In the genomic region with DNA sequence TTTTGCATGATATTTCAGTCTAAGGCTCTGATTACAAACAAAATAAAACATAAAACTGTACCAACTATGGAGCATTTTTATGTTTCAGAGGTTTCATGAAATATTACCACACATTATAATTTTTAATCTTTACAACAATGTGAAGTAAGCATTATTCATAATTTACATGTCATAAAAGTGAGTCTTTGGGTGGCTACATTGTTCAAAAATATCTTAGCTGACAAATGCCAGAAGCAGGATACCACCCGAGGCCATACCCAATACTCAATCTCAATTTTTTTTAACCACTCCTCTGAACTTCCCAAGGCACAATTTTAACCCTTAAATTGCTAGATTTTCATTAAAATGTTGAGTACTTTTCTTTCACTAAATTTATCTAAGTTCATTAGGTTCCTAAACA, we compare ENCODE assay signal across 37 cellular contexts.
"Had no signal": no experiment of that assay in that cellular context is flagged by ENCODE, and none has a peak within 500 bp of the region (broad histone marks: within the 10 kb centered on the region; RNA-seq: fewer than 3 reads in every experiment).

No MANE protein-coding gene starts in this region.

- H3K4me3 Mint-ChIP-seq: activated naive CD4-positive, alpha-beta T cell treated with anti-CD3 and anti-CD28 coated beads for 36 hours; activated naive CD4-positive, alpha-beta T cell treated with anti-CD3 and anti-CD28 coated beads, Interleukin-2, amount 10 ng/mL, durations not matched to agents 7 days and 5 days; activated naive CD4-positive, alpha-beta T cell treated with anti-CD3 and anti-CD28 coated beads, Interleukin-2, amount 50 U/mL, for 24 hours; activated naive CD8-positive, alpha-beta T cell; activated naive CD8-positive, alpha-beta T cell treated with anti-CD3 and anti-CD28 coated beads for 36 hours; activated naive CD8-positive, alpha-beta T cell treated with anti-CD3 and anti-CD28 coated beads, Interleukin-2, amount 10 ng/mL, durations not matched to agents 7 days and 5 days; activated naive CD8-positive, alpha-beta T cell treated with anti-CD3 and anti-CD28 coated beads, Interleukin-2, amount 50 U/mL, for 24 hours; activated T-cell treated with anti-CD3 and anti-CD28 coated beads, Interleukin-2, amount 50 U/mL, for 24 hours; activated T-cell treated with anti-CD3 and anti-CD28 coated beads, Interleukin-2, amount 50 U/mL, for 4 hours; activated T-cell treated with anti-CD3 and anti-CD28 coated beads, Interleukin-2, amount 50 U/mL, for 72 hours; activated T-helper 1 cell treated with anti-CD3 and anti-CD28 coated beads, Interleukin-12 subunit alpha, Interleukin-12 subunit beta, Interleukin-2, Interleukin-4 antibody, amounts not matched to agents 30 ng/mL and 10 ng/mL and 1 ng/mL, durations not matched to agents 14 hours and 24 hours and 36 hours; activated T-helper 17 cell treated with anti-CD3 and anti-CD28 coated beads, Interleukin-2, amount 50 U/mL, for 72 hours; brain; central memory CD8-positive, alpha-beta T cell had no signal

- H3K27ac Mint-ChIP-seq: activated naive CD4-positive, alpha-beta T cell treated with anti-CD3 and anti-CD28 coated beads for 36 hours; activated naive CD4-positive, alpha-beta T cell treated with anti-CD3 and anti-CD28 coated beads, Interleukin-2, amount 10 ng/mL, durations not matched to agents 7 days and 5 days; activated naive CD4-positive, alpha-beta T cell treated with anti-CD3 and anti-CD28 coated beads, Interleukin-2, amount 50 U/mL, for 24 hours; activated naive CD4-positive, alpha-beta T cell treated with anti-CD3 and anti-CD28 coated beads, Interleukin-2, amount 50 U/mL, for 72 hours; activated naive CD8-positive, alpha-beta T cell; activated naive CD8-positive, alpha-beta T cell treated with anti-CD3 and anti-CD28 coated beads for 36 hours; activated naive CD8-positive, alpha-beta T cell treated with anti-CD3 and anti-CD28 coated beads, Interleukin-2, amount 10 ng/mL, durations not matched to agents 7 days and 5 days; activated naive CD8-positive, alpha-beta T cell treated with anti-CD3 and anti-CD28 coated beads, Interleukin-2, amount 50 U/mL, for 24 hours; activated T-cell treated with anti-CD3 and anti-CD28 coated beads, Interleukin-2, amount 50 U/mL, for 24 hours; activated T-cell treated with anti-CD3 and anti-CD28 coated beads, Interleukin-2, amount 50 U/mL, for 72 hours; activated T-helper 1 cell treated with anti-CD3 and anti-CD28 coated beads, Interleukin-12 subunit alpha, Interleukin-12 subunit beta, Interleukin-2, Interleukin-4 antibody, amounts not matched to agents 30 ng/mL and 10 ng/mL and 1 ng/mL, durations not matched to agents 14 hours and 24 hours and 36 hours; activated T-helper 17 cell treated with anti-CD3 and anti-CD28 coated beads, Interleukin-2, amount 50 U/mL, for 72 hours; activated T-helper 2 cell treated with anti-CD3 and anti-CD28 coated beads, Interferon-gamma antibody, Interleukin-2, Interleukin-4, amounts not matched to agents 10 μg/mL and 5 μg/mL and 100 μg/mL, durations not matched to agents 14 hours and 24 hours and 36 hours; brain had no signal

- H3K9me3 ChIP-seq: adrenal gland had no signal

- H3K27ac ChIP-seq: adrenal gland, ascending aorta, brain microvascular endothelial cell, breast epithelium, cardiac muscle cell had no signal

- H3K4me3 ChIP-seq: adrenal gland, ascending aorta, breast epithelium, cardiac muscle cell had no signal

- ATAC-seq: activated naive CD4-positive, alpha-beta T cell treated with anti-CD3 and anti-CD28 coated beads, Interleukin-2, amount 50 U/mL, for 72 hours; activated naive CD8-positive, alpha-beta T cell treated with anti-CD3 and anti-CD28 coated beads, Interleukin-2, amount 50 U/mL, for 24 hours; activated T-cell treated with anti-CD3 and anti-CD28 coated beads, Interleukin-2, amount 50 U/mL, for 4 hours; activated T-cell treated with anti-CD3 and anti-CD28 coated beads, Interleukin-2, amount 50 U/mL, for 72 hours; activated T-helper 17 cell treated with anti-CD3 and anti-CD28 coated beads, Interleukin-2, amount 50 U/mL, for 72 hours had no signal

- H3K36me3 Mint-ChIP-seq: activated naive CD4-positive, alpha-beta T cell treated with anti-CD3 and anti-CD28 coated beads, Interleukin-2, amount 10 ng/mL, durations not matched to agents 7 days and 5 days; activated naive CD4-positive, alpha-beta T cell treated with anti-CD3 and anti-CD28 coated beads, Interleukin-2, amount 50 U/mL, for 24 hours; activated naive CD4-positive, alpha-beta T cell treated with anti-CD3 and anti-CD28 coated beads, Interleukin-2, amount 50 U/mL, for 72 hours; activated naive CD8-positive, alpha-beta T cell; activated naive CD8-positive, alpha-beta T cell treated with anti-CD3 and anti-CD28 coated beads for 36 hours; activated naive CD8-positive, alpha-beta T cell treated with anti-CD3 and anti-CD28 coated beads, Interleukin-2, amount 10 ng/mL, durations not matched to agents 7 days and 5 days; brain had no signal

- DNase-seq: activated effector memory CD4-positive, alpha-beta T cell treated with anti-CD3 and anti-CD28 coated beads, Interleukin-2, amount 50 U/mL, for 16 hours; activated effector memory CD4-positive, alpha-beta T cell treated with Interleukin-2 at 50 U/mL for 16 hours; activated gamma-delta T cell; activated gamma-delta T cell treated with Interleukin-2 at 50 U/mL for 16 hours; activated naive CD4-positive, alpha-beta T cell; activated naive CD4-positive, alpha-beta T cell treated with anti-CD3 and anti-CD28 coated beads for 36 hours; activated naive CD4-positive, alpha-beta T cell treated with anti-CD3 and anti-CD28 coated beads, Interleukin-2, amount 10 ng/mL, durations not matched to agents 7 days and 5 days; activated naive CD4-positive, alpha-beta T cell treated with anti-CD3 and anti-CD28 coated beads, Interleukin-2, amount 50 U/mL, for 16 hours; activated naive CD4-positive, alpha-beta T cell treated with Interleukin-2 at 50 U/mL for 16 hours; activated naive CD8-positive, alpha-beta T cell treated with anti-CD3 and anti-CD28 coated beads for 36 hours; activated naive CD8-positive, alpha-beta T cell treated with anti-CD3 and anti-CD28 coated beads, Interleukin-2, amount 10 ng/mL, durations not matched to agents 7 days and 5 days; activated naive CD8-positive, alpha-beta T cell treated with anti-CD3 and anti-CD28 coated beads, Interleukin-2, amount 50 U/mL, for 24 hours; activated T-cell treated with anti-CD3 and anti-CD28 coated beads, Interleukin-2, amount 50 U/mL, for 1 hour; activated T-cell treated with anti-CD3 and anti-CD28 coated beads, Interleukin-2, amount 50 U/mL, for 24 hours; activated T-cell treated with anti-CD3 and anti-CD28 coated beads, Interleukin-2, amount 50 U/mL, for 4 hours; activated T-cell treated with anti-CD3 and anti-CD28 coated beads, Interleukin-2, amount 50 U/mL, for 48 hours; activated T-cell treated with anti-CD3 and anti-CD28 coated beads, Interleukin-2, amount 50 U/mL, for 72 hours; adrenal gland; amniotic stem cell; amygdala; anterior cingulate cortex; aorta; brain microvascular endothelial cell; caudate nucleus; central memory CD4-positive, alpha-beta T cell; cerebellar nuclear complex had no signal

- H3K4me1 ChIP-seq: adrenal gland, ascending aorta, breast epithelium had no signal

- H3K9me3 Mint-ChIP-seq: brain had no signal

- H3K36me3 ChIP-seq: adrenal gland, ascending aorta, brain microvascular endothelial cell, breast epithelium, cardiac muscle cell had no signal

- H3K4me1 Mint-ChIP-seq: activated naive CD4-positive, alpha-beta T cell treated with anti-CD3 and anti-CD28 coated beads, Interleukin-2, amount 10 ng/mL, durations not matched to agents 7 days and 5 days; activated naive CD4-positive, alpha-beta T cell treated with anti-CD3 and anti-CD28 coated beads, Interleukin-2, amount 50 U/mL, for 24 hours; activated naive CD8-positive, alpha-beta T cell treated with anti-CD3 and anti-CD28 coated beads for 36 hours; activated naive CD8-positive, alpha-beta T cell treated with anti-CD3 and anti-CD28 coated beads, Interleukin-2, amount 10 ng/mL, durations not matched to agents 7 days and 5 days; activated naive CD8-positive, alpha-beta T cell treated with anti-CD3 and anti-CD28 coated beads, Interleukin-2, amount 50 U/mL, for 24 hours; activated T-helper 17 cell treated with anti-CD3 and anti-CD28 coated beads, Interleukin-2, amount 50 U/mL, for 72 hours; brain; central memory CD8-positive, alpha-beta T cell had no signal

- H3K27me3 ChIP-seq: adrenal gland, ascending aorta, brain microvascular endothelial cell, breast epithelium, cardiac muscle cell had no signal
